Comparison of ENCODE assay signal across 1 cellular context in the genomic region with DNA sequence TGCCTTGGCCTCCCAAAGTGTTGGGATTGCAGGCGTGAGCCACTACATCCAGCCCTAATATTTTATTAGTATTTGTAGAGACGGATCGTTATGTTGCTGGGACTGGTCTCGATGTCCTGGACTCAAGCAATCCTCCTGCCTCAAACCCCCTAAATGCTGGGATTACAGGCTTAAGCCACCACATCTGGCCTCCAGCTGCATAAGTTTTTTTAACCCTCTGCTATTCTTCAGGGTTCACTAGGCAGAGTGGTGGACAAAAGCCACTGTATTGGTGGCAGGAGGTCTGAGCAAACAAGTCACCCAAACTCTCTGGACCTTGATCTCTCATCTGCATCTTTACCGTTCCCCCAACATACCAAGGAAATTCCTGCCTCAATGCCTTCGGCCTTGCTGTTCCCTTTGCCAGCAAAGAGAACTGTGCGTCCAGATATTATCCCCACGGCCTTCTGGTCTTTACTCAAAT.
TF ChIP-seq lines count a peak whose summit lies in the region.

No MANE protein-coding gene starts in this region.

TF ChIP-seq in GM12878, 131 proteins besides CTCF, POLR2A, EP300 and RAD21:
- TF ChIP-seq, protein P1, sequence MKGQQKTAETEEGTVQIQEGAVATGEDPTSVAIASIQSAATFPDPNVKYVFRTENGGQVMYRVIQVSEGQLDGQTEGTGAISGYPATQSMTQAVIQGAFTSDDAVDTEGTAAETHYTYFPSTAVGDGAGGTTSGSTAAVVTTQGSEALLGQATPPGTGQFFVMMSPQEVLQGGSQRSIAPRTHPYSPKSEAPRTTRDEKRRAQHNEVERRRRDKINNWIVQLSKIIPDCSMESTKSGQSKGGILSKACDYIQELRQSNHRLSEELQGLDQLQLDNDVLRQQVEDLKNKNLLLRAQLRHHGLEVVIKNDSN (IDR thresholded peaks at IDR 0.05; ENCODE audit: borderline replicate concordance, extremely low read length, insufficient read depth, low read depth, low read length) = no peak
- no peak for TF ChIP-seq CBX5 (IDR thresholded peaks at IDR 0.05; ENCODE audit: low read depth)
- TF ChIP-seq CHD1 (IDR thresholded peaks at IDR 0.05; ENCODE audit: low read depth, low read length) = no peak
- TF ChIP-seq, protein P2, sequence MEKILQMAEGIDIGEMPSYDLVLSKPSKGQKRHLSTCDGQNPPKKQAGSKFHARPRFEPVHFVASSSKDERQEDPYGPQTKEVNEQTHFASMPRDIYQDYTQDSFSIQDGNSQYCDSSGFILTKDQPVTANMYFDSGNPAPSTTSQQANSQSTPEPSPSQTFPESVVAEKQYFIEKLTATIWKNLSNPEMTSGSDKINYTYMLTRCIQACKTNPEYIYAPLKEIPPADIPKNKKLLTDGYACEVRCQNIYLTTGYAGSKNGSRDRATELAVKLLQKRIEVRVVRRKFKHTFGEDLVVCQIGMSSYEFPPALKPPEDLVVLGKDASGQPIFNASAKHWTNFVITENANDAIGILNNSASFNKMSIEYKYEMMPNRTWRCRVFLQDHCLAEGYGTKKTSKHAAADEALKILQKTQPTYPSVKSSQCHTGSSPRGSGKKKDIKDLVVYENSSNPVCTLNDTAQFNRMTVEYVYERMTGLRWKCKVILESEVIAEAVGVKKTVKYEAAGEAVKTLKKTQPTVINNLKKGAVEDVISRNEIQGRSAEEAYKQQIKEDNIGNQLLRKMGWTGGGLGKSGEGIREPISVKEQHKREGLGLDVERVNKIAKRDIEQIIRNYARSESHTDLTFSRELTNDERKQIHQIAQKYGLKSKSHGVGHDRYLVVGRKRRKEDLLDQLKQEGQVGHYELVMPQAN (conservative IDR thresholded peaks at IDR 0.05) = no peak
- TF ChIP-seq, protein P3, sequence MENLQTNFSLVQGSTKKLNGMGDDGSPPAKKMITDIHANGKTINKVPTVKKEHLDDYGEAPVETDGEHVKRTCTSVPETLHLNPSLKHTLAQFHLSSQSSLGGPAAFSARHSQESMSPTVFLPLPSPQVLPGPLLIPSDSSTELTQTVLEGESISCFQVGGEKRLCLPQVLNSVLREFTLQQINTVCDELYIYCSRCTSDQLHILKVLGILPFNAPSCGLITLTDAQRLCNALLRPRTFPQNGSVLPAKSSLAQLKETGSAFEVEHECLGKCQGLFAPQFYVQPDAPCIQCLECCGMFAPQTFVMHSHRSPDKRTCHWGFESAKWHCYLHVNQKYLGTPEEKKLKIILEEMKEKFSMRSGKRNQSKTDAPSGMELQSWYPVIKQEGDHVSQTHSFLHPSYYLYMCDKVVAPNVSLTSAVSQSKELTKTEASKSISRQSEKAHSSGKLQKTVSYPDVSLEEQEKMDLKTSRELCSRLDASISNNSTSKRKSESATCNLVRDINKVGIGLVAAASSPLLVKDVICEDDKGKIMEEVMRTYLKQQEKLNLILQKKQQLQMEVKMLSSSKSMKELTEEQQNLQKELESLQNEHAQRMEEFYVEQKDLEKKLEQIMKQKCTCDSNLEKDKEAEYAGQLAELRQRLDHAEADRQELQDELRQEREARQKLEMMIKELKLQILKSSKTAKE (IDR thresholded peaks at IDR 0.05; ENCODE audit: low read depth, poor library complexity, severe bottlenecking) = no peak
- TF ChIP-seq NR2C2 (IDR thresholded peaks at IDR 0.05; ENCODE audit: borderline replicate concordance, control insufficient read depth, insufficient read length, low read depth) = no peak
- TF ChIP-seq FOXK2 (IDR thresholded peaks at IDR 0.05) = no peak
- TF ChIP-seq MTA3 (IDR thresholded peaks at IDR 0.05; ENCODE audit: borderline replicate concordance, low read length) = no peak
- TF ChIP-seq, protein P4, sequence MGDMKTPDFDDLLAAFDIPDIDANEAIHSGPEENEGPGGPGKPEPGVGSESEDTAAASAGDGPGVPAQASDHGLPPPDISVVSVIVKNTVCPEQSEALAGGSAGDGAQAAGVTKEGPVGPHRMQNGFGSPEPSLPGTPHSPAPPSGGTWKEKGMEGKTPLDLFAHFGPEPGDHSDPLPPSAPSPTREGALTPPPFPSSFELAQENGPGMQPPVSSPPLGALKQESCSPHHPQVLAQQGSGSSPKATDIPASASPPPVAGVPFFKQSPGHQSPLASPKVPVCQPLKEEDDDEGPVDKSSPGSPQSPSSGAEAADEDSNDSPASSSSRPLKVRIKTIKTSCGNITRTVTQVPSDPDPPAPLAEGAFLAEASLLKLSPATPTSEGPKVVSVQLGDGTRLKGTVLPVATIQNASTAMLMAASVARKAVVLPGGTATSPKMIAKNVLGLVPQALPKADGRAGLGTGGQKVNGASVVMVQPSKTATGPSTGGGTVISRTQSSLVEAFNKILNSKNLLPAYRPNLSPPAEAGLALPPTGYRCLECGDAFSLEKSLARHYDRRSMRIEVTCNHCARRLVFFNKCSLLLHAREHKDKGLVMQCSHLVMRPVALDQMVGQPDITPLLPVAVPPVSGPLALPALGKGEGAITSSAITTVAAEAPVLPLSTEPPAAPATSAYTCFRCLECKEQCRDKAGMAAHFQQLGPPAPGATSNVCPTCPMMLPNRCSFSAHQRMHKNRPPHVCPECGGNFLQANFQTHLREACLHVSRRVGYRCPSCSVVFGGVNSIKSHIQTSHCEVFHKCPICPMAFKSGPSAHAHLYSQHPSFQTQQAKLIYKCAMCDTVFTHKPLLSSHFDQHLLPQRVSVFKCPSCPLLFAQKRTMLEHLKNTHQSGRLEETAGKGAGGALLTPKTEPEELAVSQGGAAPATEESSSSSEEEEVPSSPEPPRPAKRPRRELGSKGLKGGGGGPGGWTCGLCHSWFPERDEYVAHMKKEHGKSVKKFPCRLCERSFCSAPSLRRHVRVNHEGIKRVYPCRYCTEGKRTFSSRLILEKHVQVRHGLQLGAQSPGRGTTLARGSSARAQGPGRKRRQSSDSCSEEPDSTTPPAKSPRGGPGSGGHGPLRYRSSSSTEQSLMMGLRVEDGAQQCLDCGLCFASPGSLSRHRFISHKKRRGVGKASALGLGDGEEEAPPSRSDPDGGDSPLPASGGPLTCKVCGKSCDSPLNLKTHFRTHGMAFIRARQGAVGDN (IDR thresholded peaks at IDR 0.05) = no peak
- TF ChIP-seq, protein P5, sequence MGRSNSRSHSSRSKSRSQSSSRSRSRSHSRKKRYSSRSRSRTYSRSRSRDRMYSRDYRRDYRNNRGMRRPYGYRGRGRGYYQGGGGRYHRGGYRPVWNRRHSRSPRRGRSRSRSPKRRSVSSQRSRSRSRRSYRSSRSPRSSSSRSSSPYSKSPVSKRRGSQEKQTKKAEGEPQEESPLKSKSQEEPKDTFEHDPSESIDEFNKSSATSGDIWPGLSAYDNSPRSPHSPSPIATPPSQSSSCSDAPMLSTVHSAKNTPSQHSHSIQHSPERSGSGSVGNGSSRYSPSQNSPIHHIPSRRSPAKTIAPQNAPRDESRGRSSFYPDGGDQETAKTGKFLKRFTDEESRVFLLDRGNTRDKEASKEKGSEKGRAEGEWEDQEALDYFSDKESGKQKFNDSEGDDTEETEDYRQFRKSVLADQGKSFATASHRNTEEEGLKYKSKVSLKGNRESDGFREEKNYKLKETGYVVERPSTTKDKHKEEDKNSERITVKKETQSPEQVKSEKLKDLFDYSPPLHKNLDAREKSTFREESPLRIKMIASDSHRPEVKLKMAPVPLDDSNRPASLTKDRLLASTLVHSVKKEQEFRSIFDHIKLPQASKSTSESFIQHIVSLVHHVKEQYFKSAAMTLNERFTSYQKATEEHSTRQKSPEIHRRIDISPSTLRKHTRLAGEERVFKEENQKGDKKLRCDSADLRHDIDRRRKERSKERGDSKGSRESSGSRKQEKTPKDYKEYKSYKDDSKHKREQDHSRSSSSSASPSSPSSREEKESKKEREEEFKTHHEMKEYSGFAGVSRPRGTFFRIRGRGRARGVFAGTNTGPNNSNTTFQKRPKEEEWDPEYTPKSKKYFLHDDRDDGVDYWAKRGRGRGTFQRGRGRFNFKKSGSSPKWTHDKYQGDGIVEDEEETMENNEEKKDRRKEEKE (IDR thresholded peaks at IDR 0.05) = no peak
